10 cellular contexts compared by ENCODE assay signal in genomic region chr2:181371782-181372292, GRCh38.
DNase-seq lines count a peak whose midpoint lies in the region; TF ChIP-seq lines count a peak whose summit lies in the region.
"Had no signal": no experiment of that assay in that cellular context is flagged by ENCODE, and none has a peak within 500 bp of the region (broad histone marks: within the 10 kb centered on the region; RNA-seq: fewer than 3 reads in every experiment).

No MANE protein-coding gene starts in this region.

- no peaks in the 10 kb centered on the region for H3K9me3 Mint-ChIP-seq in nephron

- H3K4me1 Mint-ChIP-seq in nephron: peaks cover 42% of the 10 kb centered on the region

- TF ChIP-seq CTCF in cardiac fibroblast (IDR thresholded peaks at IDR 0.05; ENCODE audit: low read depth, low read length) (no peak), nephron (IDR thresholded peaks at IDR 0.05; ENCODE audit: unreplicated experiment in 3 of 3) (no peak)

- H3K27me3 Mint-ChIP-seq in nephron (ENCODE audit: low read depth): peaks cover 4% of the 10 kb centered on the region

- H3K4me3 ChIP-seq in cardiac fibroblast (replicated peaks in 1 of 2; ENCODE audit: low read depth in 2 of 2, low read length in 2 of 2): no peak overlapping the region

- H3K4me3 Mint-ChIP-seq in nephron: no peak overlapping the region

- DNase-seq in DMS 273 (lab: John Stamatoyannopoulos, UW; ENCODE audit: unreplicated experiment) (peak; percentile 11), DMS 273 treated with DMSO at 0.1 percent for 48 hours (lab: John Stamatoyannopoulos, UW) (no peak), HT1080 (ENCODE audit: low read depth) (peak; percentile 77), cardiac fibroblast (ENCODE audit: low read depth in 2 of 2) (peak; percentile 33 to 65), T1000 (lab: John Stamatoyannopoulos, UW) (no peak), NCI-H187 (lab: John Stamatoyannopoulos, UW) (no peak)
- no peak for DNase-seq in activated CD4-positive, alpha-beta T cell treated with anti-CD3 and anti-CD28 coated beads for 48 hours
- DNase-seq: hippocampal formation; NK-92 treated with Interleukin-12 subunit alpha and Interleukin-12 subunit beta, amount 100 ng/mL, for 24 hours had no signal

- peak overlapping the region; percentile 32 to 79 (median 60) for H3K27ac Mint-ChIP-seq in nephron

- no peaks in the 10 kb centered on the region for H3K36me3 Mint-ChIP-seq in nephron (ENCODE audit: low read depth)

Comparison
In these comparisons a context has a peak if more than half of its experiments do, and no peak if none do; other contexts are left out.
1. DNase-seq: peak in DMS 273 (single experiment), HT1080 (single experiment) and cardiac fibroblast (2 of 2); none in DMS 273 treated with DMSO at 0.1 percent for 48 hours (single experiment), activated CD4-positive, alpha-beta T cell treated with anti-CD3 and anti-CD28 coated beads for 48 hours (single experiment), T1000 (single experiment) and NCI-H187 (0 of 2).